In the genomic region with DNA sequence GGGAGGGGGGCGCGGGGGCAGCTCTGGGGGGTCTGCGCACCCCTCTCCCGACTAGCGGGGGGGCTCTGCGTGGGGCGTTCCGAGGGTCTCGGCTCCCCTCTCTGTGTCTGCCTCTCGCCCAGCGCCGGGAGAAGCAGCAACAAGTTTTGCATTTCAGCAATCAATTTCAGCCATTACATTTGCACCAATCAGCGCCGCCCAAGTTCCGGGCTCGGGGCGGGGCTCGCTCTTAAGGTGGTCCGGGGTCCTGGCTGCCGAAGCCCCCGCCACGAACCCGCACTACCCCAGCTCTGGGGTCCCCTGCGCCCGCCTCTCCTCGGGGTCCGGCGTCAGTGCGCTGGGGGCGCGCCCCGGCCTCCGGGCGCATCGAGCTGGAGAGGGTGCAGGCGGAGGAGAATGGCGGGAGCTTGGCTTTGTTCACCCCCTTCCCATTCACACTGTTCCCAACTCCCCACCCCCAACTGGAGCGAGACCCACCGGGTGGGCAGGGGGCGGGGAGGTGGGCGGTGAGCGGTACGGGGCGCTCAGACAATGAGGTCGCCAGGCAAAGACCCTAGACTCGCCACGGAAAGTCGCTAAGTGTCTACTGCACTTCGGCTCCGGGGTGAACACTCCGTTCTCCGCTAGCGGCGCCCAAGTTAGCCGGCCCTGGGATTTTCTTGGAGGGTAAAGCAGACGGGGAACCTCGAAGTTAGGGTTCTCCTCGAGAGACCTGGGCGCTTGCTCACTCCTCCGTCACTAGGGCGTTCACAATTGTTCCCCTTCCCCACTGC, we compare ENCODE assay signal across 8 cellular contexts. TPM values are rescaled to one million over a fixed set of nuclear protein-coding genes. Genes with fewer than 3 reads are reported as not detected.
A peak's percentile ranks its signal among the peaks of the same experiment; 100 is the strongest.
DNase-seq lines count a peak whose midpoint lies in the region; ATAC-seq, FAIRE-seq and TF ChIP-seq lines count a peak whose summit lies in the region.

TSS of gene MN1 (minus strand) at position 141 of the 773 bp plus-strand sequence. CDS start 1,213 bp downstream, outside the sequence.

- peak within 1 kb of the TSS; percentile 95 for H3K27ac ChIP-seq in A673 (ENCODE audit: low read depth, low read length, poor library complexity, severe bottlenecking)
- H3K27ac ChIP-seq in ectodermal cell (ENCODE audit: insufficient read depth, low read depth, low read length, poor library complexity, severe bottlenecking), result peak within 1 kb of the TSS; percentile 90
- H3K27ac ChIP-seq in right lobe of liver, result peak within 1 kb of the TSS in 2 of 3 donors; percentile 15

- ATAC-seq in right lobe of liver (peak; percentile 56 to 71 (median 63)), HG02759 (IDR thresholded peaks at IDR 0.05; ENCODE audit: unreplicated experiment) (no peak), GM21786 (IDR thresholded peaks at IDR 0.05; ENCODE audit: unreplicated experiment) (no peak)

- peaks cover 16% of the 10 kb centered on the region for H3K4me1 ChIP-seq in A673 (ENCODE audit: insufficient read depth, low read length, poor library complexity, severe bottlenecking)
- peaks cover 49% of the 10 kb centered on the region for H3K4me1 ChIP-seq in ectodermal cell (ENCODE audit: control insufficient read depth, insufficient read depth, low read length)
- peaks cover 0 to 17% (median 7%) of the 10 kb centered on the region in 4 donors for H3K4me1 ChIP-seq in right lobe of liver

- TF ChIP-seq CTCF in A673 (conservative IDR thresholded peaks at IDR 0.05; ENCODE audit: low read depth, low read length), result peak; percentile 22; the same call in 1 of the 2 replicates
- TF ChIP-seq CTCF in right lobe of liver (IDR thresholded peaks at IDR 0.05), result no peak

- intact Hi-C loops in A673 (cut with micrococcal nuclease; ENCODE audit: unreplicated experiment), result loop anchor here (5.0 to 10.0 kb wide), 4 partner anchors 247 to 1127 kb away; no protein-coding TSS in a partner anchor
- intact Hi-C loops in right lobe of liver (cut with DNase I), result loop anchor here (5.0 to 10.0 kb wide), 3 partner anchors 203 to 395 kb away; no protein-coding TSS in a partner anchor

- DNase-seq in A673 (ENCODE audit: low spot score) (peak; percentile 75), HTR-8/SVneo (ENCODE audit: insufficient read length, low spot score) (peak; percentile 49), right lobe of liver (peak in 2 of 3 donors; percentile 64 to 78)
- peak; percentile 39 to 50 for DNase-seq in activated CD4-positive, alpha-beta T cell treated with anti-CD3 and anti-CD28 coated beads, Interleukin-2, amount 50 U/mL, for 48 hours
- DNase-seq in stimulated activated CD4-positive, alpha-beta T cell treated with anti-CD3 and anti-CD28 coated beads, Interleukin-2, amount 100 ng/mL, for 48 hours, result peak; percentile 32 to 36

- H3K27me3 ChIP-seq in A673 (replicated peaks; ENCODE audit: insufficient read depth, low read depth, low read length, poor library complexity) (no peaks in the 10 kb centered on the region), ectodermal cell (ENCODE audit: control insufficient read depth, insufficient read depth, low read length, poor library complexity, severe bottlenecking) (peaks cover 28% of the 10 kb centered on the region), right lobe of liver (peaks cover 0 to 19% of the 10 kb centered on the region in 2 donors)

- H3K36me3 ChIP-seq in A673 (ENCODE audit: insufficient read depth, low read length, poor library complexity, severe bottlenecking) (peaks cover 4% of the 10 kb centered on the region), ectodermal cell (ENCODE audit: control insufficient read depth, insufficient read depth, low read length) (no peaks in the 10 kb centered on the region), right lobe of liver (no peaks in the 10 kb centered on the region)

- no TSS peak for BruUV-seq in A673 (replicated peaks; lab: Mats Ljungman, UMichigan)

- POLR2A ChIA-PET in A673 (lab: Charles Lee; ENCODE audit: low non-redundant PET), result no interaction called here

- no peak for FAIRE-seq in HTR-8/SVneo (lab: Jason Lieb, UNC)

- no peaks in the 10 kb centered on the region for H3K9me3 ChIP-seq in A673 (ENCODE audit: low read depth, low read length, poor library complexity, severe bottlenecking)
- H3K9me3 ChIP-seq in ectodermal cell (ENCODE audit: control insufficient read depth, low read length), result no peaks in the 10 kb centered on the region
- H3K9me3 ChIP-seq in right lobe of liver, result no peaks in the 10 kb centered on the region

- WGBS in ectodermal cell, 2 experiments, result 0% methylated on average over 61 of the region's 61 CpGs
- 3% methylated on average over 14 of the region's 61 CpGs for WGBS in right lobe of liver (ENCODE audit: insufficient coverage, low coverage, low lambda C conversion rate, missing lambda C conversion rate)

- CTCF ChIA-PET in A673 (lab: Charles Lee), result interaction anchor here (0.7 kb wide), 1 partner anchor 47 kb away, joined by 3 read pairs; no protein-coding TSS in a partner anchor

- no peak for TF ChIP-seq POLR2A in right lobe of liver (IDR thresholded peaks at IDR 0.05)

- H3K4me3 ChIP-seq in A673 (ENCODE audit: low read depth, low read length, poor library complexity, severe bottlenecking) (peak within 1 kb of the TSS; percentile 94), ectodermal cell (ENCODE audit: insufficient read depth, low read depth, low read length) (peak within 1 kb of the TSS; percentile 59), right lobe of liver (peak within 1 kb of the TSS; percentile 69 to 74 (median 73))

RNA-seq across cellular contexts. Expression of gene MN1, which starts in this region (rescaled TPM):
- 8.4 and 10.3 TPM in 2 replicates for total RNA-seq in A673 (2021)
- polyA plus RNA-seq in ectodermal cell (2013, experiment 1 of 4), result 41.5 TPM
- 40.8 TPM for polyA plus RNA-seq in ectodermal cell (2013, experiment 2 of 4)
- polyA plus RNA-seq in ectodermal cell (2013, experiment 3 of 4), result 31.0 TPM
- 31.6 TPM for polyA plus RNA-seq in ectodermal cell (2013, experiment 4 of 4)
- under 1 TPM; 0.10 to 0.77 (median 0.46) TPM for total RNA-seq in right lobe of liver

Comparison
In these comparisons a context has a peak if more than half of its experiments do, and no peak if none do; other contexts are left out.
1. Peak in DNase-seq, ATAC-seq, H3K4me3 ChIP-seq and H3K27ac ChIP-seq in right lobe of liver; RNA of the gene not detected or under 1 TPM.
2. H3K27ac ChIP-seq: peak in every context shown above with its lines; median percentile 95 in A673; 90 in ectodermal cell; 15 in right lobe of liver.